In genomic region chr9:136400038-136400834, GRCh38 we compare ENCODE assay signal across 1 cellular context.
A peak's percentile ranks its signal among the peaks of the same experiment; 100 is the strongest.
TF ChIP-seq lines count a peak whose summit lies in the region.

A gene with protein sequence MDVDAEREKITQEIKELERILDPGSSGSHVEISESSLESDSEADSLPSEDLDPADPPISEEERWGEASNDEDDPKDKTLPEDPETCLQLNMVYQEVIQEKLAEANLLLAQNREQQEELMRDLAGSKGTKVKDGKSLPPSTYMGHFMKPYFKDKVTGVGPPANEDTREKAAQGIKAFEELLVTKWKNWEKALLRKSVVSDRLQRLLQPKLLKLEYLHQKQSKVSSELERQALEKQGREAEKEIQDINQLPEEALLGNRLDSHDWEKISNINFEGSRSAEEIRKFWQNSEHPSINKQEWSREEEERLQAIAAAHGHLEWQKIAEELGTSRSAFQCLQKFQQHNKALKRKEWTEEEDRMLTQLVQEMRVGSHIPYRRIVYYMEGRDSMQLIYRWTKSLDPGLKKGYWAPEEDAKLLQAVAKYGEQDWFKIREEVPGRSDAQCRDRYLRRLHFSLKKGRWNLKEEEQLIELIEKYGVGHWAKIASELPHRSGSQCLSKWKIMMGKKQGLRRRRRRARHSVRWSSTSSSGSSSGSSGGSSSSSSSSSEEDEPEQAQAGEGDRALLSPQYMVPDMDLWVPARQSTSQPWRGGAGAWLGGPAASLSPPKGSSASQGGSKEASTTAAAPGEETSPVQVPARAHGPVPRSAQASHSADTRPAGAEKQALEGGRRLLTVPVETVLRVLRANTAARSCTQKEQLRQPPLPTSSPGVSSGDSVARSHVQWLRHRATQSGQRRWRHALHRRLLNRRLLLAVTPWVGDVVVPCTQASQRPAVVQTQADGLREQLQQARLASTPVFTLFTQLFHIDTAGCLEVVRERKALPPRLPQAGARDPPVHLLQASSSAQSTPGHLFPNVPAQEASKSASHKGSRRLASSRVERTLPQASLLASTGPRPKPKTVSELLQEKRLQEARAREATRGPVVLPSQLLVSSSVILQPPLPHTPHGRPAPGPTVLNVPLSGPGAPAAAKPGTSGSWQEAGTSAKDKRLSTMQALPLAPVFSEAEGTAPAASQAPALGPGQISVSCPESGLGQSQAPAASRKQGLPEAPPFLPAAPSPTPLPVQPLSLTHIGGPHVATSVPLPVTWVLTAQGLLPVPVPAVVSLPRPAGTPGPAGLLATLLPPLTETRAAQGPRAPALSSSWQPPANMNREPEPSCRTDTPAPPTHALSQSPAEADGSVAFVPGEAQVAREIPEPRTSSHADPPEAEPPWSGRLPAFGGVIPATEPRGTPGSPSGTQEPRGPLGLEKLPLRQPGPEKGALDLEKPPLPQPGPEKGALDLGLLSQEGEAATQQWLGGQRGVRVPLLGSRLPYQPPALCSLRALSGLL (N-terminal part only) (minus strand): TSS chr9:136400170. CDS start chr9:136398428, 1,742 bp downstream.

TF ChIP-seq in K562, 482 proteins besides CTCF, POLR2A, EP300 and RAD21 (continued from another document and continues in another):
- TF ChIP-seq CLOCK (CRISPR knock-in tag; IDR thresholded peaks at IDR 0.05; ENCODE audit: borderline replicate concordance) (no peak), SIN3B (IDR thresholded peaks at IDR 0.05; ENCODE audit: low read depth) (peak; percentile 84; the same call in 1 of the 2 replicates), TCF15 (CRISPR knock-in tag; IDR thresholded peaks at IDR 0.05) (no peak), PKNOX1 (IDR thresholded peaks at IDR 0.05) (no peak), FOXP4 (CRISPR knock-in tag; IDR thresholded peaks at IDR 0.05; ENCODE audit: borderline replicate concordance) (no peak), JUNB (CRISPR knock-in tag; conservative IDR thresholded peaks at IDR 0.05) (no peak), SIX5 (IDR thresholded peaks at IDR 0.05; ENCODE audit: borderline replicate concordance in 1 of 2, insufficient read depth in 1 of 2, low read depth in 1 of 2, low read length in 2 of 2) (no peak), ZNF778 (CRISPR knock-in tag; IDR thresholded peaks at IDR 0.05) (no peak), SIRT6 (IDR thresholded peaks at IDR 0.05; ENCODE audit: low read depth, low read length) (no peak), MED1 (CRISPR knock-in tag; IDR thresholded peaks at IDR 0.05; ENCODE audit: borderline replicate concordance) (0 out of 2 replicates have a peak, but pooled peaks have one; percentile 42), TSC22D4 (tag; IDR thresholded peaks at IDR 0.05) (no peak), NCOA6 (IDR thresholded peaks at IDR 0.05) (no peak), CC2D1A (IDR thresholded peaks at IDR 0.05) (no peak), FIP1L1 (IDR thresholded peaks at IDR 0.05; ENCODE audit: low read depth, low read length, poor library complexity, severe bottlenecking) (peak; percentile 83), KLF16 (IDR thresholded peaks at IDR 0.05) (no peak), ZNF133 (CRISPR knock-in tag; IDR thresholded peaks at IDR 0.05) (no peak), ZNF444 (CRISPR knock-in tag; IDR thresholded peaks at IDR 0.05) (no peak), ZNF583 (CRISPR knock-in tag; IDR thresholded peaks at IDR 0.05) (no peak), MBD2 (IDR thresholded peaks at IDR 0.05; ENCODE audit: borderline replicate concordance, low read depth) (no peak), ZNF3 (CRISPR knock-in tag; IDR thresholded peaks at IDR 0.05) (no peak), KAT7 (CRISPR knock-in tag; IDR thresholded peaks at IDR 0.05; ENCODE audit: borderline replicate concordance) (peak; percentile 49; the same call in 1 of the 2 replicates), ZNF174 (CRISPR knock-in tag; IDR thresholded peaks at IDR 0.05) (no peak), U2AF2 (optimal IDR thresholded peaks at IDR 0.05; ENCODE audit: low read depth, low read length) (no peak), MTA2 (IDR thresholded peaks at IDR 0.05; ENCODE audit: low read depth) (no peak), WHSC1 (IDR thresholded peaks at IDR 0.05; ENCODE audit: low read length) (no peak), MIER1 (IDR thresholded peaks at IDR 0.05; ENCODE audit: low read depth) (no peak)
- TF ChIP-seq, protein P1, sequence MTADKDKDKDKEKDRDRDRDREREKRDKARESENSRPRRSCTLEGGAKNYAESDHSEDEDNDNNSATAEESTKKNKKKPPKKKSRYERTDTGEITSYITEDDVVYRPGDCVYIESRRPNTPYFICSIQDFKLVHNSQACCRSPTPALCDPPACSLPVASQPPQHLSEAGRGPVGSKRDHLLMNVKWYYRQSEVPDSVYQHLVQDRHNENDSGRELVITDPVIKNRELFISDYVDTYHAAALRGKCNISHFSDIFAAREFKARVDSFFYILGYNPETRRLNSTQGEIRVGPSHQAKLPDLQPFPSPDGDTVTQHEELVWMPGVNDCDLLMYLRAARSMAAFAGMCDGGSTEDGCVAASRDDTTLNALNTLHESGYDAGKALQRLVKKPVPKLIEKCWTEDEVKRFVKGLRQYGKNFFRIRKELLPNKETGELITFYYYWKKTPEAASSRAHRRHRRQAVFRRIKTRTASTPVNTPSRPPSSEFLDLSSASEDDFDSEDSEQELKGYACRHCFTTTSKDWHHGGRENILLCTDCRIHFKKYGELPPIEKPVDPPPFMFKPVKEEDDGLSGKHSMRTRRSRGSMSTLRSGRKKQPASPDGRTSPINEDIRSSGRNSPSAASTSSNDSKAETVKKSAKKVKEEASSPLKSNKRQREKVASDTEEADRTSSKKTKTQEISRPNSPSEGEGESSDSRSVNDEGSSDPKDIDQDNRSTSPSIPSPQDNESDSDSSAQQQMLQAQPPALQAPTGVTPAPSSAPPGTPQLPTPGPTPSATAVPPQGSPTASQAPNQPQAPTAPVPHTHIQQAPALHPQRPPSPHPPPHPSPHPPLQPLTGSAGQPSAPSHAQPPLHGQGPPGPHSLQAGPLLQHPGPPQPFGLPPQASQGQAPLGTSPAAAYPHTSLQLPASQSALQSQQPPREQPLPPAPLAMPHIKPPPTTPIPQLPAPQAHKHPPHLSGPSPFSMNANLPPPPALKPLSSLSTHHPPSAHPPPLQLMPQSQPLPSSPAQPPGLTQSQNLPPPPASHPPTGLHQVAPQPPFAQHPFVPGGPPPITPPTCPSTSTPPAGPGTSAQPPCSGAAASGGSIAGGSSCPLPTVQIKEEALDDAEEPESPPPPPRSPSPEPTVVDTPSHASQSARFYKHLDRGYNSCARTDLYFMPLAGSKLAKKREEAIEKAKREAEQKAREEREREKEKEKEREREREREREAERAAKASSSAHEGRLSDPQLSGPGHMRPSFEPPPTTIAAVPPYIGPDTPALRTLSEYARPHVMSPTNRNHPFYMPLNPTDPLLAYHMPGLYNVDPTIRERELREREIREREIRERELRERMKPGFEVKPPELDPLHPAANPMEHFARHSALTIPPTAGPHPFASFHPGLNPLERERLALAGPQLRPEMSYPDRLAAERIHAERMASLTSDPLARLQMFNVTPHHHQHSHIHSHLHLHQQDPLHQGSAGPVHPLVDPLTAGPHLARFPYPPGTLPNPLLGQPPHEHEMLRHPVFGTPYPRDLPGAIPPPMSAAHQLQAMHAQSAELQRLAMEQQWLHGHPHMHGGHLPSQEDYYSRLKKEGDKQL (CRISPR knock-in tag; IDR thresholded peaks at IDR 0.05; ENCODE audit: borderline replicate concordance) = no peak
- TF ChIP-seq, protein P2, sequence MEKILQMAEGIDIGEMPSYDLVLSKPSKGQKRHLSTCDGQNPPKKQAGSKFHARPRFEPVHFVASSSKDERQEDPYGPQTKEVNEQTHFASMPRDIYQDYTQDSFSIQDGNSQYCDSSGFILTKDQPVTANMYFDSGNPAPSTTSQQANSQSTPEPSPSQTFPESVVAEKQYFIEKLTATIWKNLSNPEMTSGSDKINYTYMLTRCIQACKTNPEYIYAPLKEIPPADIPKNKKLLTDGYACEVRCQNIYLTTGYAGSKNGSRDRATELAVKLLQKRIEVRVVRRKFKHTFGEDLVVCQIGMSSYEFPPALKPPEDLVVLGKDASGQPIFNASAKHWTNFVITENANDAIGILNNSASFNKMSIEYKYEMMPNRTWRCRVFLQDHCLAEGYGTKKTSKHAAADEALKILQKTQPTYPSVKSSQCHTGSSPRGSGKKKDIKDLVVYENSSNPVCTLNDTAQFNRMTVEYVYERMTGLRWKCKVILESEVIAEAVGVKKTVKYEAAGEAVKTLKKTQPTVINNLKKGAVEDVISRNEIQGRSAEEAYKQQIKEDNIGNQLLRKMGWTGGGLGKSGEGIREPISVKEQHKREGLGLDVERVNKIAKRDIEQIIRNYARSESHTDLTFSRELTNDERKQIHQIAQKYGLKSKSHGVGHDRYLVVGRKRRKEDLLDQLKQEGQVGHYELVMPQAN (IDR thresholded peaks at IDR 0.05; ENCODE audit: borderline replicate concordance) = no peak
- TF ChIP-seq, protein P3, sequence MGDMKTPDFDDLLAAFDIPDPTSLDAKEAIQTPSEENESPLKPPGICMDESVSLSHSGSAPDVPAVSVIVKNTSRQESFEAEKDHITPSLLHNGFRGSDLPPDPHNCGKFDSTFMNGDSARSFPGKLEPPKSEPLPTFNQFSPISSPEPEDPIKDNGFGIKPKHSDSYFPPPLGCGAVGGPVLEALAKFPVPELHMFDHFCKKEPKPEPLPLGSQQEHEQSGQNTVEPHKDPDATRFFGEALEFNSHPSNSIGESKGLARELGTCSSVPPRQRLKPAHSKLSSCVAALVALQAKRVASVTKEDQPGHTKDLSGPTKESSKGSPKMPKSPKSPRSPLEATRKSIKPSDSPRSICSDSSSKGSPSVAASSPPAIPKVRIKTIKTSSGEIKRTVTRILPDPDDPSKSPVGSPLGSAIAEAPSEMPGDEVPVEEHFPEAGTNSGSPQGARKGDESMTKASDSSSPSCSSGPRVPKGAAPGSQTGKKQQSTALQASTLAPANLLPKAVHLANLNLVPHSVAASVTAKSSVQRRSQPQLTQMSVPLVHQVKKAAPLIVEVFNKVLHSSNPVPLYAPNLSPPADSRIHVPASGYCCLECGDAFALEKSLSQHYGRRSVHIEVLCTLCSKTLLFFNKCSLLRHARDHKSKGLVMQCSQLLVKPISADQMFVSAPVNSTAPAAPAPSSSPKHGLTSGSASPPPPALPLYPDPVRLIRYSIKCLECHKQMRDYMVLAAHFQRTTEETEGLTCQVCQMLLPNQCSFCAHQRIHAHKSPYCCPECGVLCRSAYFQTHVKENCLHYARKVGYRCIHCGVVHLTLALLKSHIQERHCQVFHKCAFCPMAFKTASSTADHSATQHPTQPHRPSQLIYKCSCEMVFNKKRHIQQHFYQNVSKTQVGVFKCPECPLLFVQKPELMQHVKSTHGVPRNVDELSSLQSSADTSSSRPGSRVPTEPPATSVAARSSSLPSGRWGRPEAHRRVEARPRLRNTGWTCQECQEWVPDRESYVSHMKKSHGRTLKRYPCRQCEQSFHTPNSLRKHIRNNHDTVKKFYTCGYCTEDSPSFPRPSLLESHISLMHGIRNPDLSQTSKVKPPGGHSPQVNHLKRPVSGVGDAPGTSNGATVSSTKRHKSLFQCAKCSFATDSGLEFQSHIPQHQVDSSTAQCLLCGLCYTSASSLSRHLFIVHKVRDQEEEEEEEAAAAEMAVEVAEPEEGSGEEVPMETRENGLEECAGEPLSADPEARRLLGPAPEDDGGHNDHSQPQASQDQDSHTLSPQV (IDR thresholded peaks at IDR 0.05) = peak; percentile 82
- TF ChIP-seq, protein P4, sequence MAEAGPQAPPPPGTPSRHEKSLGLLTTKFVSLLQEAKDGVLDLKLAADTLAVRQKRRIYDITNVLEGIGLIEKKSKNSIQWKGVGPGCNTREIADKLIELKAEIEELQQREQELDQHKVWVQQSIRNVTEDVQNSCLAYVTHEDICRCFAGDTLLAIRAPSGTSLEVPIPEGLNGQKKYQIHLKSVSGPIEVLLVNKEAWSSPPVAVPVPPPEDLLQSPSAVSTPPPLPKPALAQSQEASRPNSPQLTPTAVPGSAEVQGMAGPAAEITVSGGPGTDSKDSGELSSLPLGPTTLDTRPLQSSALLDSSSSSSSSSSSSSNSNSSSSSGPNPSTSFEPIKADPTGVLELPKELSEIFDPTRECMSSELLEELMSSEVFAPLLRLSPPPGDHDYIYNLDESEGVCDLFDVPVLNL (CRISPR knock-in tag; IDR thresholded peaks at IDR 0.05; ENCODE audit: low read depth) = no peak
